ENCODE assay signal across 1 cellular context in the genomic region with DNA sequence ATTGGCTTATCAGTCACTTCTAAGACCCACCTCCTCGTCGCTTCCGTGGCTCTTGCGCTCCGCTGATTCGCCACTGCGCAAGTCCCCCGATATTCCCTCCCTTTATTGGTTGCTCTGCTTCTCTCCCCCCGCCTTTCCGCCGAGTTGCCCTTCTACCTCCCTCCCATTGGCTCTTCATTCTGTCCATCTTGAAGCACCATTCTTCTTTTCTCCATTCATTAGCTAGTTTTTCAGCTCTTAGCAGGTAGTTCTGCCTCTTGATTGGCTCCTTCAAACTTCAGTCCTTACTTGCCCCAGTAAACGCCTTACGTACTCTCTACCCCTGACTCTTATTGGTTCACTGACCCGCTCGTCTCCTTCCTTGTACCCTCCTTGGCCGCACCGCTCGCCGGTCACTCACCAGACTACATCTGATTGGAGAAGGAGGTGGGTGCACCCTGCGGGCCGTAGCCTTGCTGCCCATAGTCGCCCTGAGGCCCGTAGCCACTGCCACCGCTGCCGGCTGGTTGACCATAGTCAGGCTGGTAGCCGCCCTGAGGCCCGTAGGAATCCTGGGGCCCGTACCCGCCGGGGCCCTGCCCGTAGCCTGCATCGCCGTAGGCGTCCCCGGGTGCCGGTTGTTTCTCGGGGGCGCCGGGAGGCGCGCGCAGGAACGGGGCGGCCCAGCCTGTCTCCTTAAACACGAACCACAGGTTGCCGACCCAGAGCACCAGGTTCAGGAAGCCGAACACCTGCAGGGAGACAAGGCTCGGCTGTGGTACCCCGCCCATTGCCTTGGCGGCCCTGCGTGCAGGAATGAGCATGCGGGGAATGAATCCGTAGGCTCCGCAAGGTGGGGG.
A peak's percentile ranks its signal among the peaks of the same experiment; 100 is the strongest.
TF ChIP-seq lines count a peak whose summit lies in the region.

No MANE protein-coding gene starts in this region.

TF ChIP-seq in endothelial cell of umbilical vein, 7 proteins besides CTCF, POLR2A, EP300 and RAD21:
- TF ChIP-seq POLR2AphosphoS5 (IDR thresholded peaks at IDR 0.05; ENCODE audit: insufficient read depth, low read depth, low read length) (peak; percentile 78), MYC (IDR thresholded peaks at IDR 0.05; ENCODE audit: low read depth, low read length) (no peak), EZH2 (IDR thresholded peaks at IDR 0.05; ENCODE audit: borderline replicate concordance, low read depth, low read length, severe bottlenecking) (no peak)
- TF ChIP-seq, protein P1, sequence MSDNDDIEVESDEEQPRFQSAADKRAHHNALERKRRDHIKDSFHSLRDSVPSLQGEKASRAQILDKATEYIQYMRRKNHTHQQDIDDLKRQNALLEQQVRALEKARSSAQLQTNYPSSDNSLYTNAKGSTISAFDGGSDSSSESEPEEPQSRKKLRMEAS (IDR thresholded peaks at IDR 0.05; ENCODE audit: insufficient read depth, insufficient read length), result no peak
TF ChIP-seq in endothelial cell of umbilical vein: peak in this region for 1.
